Comparison of ENCODE assay signal across 4 cellular contexts in genomic region chr17:7050583-7050982, GRCh38. TPM values are rescaled to one million over a fixed set of nuclear protein-coding genes. Genes with fewer than 3 reads are reported as not detected.
"Had no signal": no experiment of that assay in that cellular context is flagged by ENCODE, and none has a peak within 500 bp of the region (broad histone marks: within the 10 kb centered on the region; RNA-seq: fewer than 3 reads in every experiment).

No MANE protein-coding gene starts in this region.

RNA-seq across cellular contexts. Expression of gene SLC16A11, which starts 6.7 kb away (rescaled TPM):
- total RNA-seq: stomach, temporal lobe, urinary bladder, vagina had no signal

RNA-seq across cellular contexts. Expression of gene CLEC10A, which starts 29.5 kb away (rescaled TPM):
- total RNA-seq: temporal lobe had no signal
